10 cellular contexts compared by ENCODE assay signal in the genomic region with DNA sequence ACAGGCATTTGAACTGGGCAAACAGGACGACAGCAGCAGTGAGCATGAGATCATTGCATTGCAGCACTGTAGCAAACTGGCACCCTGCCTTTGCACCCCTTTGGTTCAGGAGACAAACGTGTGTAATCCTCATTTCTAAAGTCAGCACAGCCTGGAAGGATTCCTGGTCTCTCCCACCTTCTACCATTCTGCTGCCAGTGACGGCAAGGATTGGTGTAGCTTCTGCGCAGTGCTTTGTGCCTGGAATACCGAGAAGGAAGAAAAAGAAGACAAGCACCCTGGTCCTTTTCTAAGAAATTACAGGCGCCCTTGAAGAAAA.
DNase-seq lines count a peak whose midpoint lies in the region; ATAC-seq lines count a peak whose summit lies in the region.
"Had no signal": no experiment of that assay in that cellular context is flagged by ENCODE, and none has a peak within 500 bp of the region (broad histone marks: within the 10 kb centered on the region; RNA-seq: fewer than 3 reads in every experiment).

No MANE protein-coding gene starts in this region.

- peak; percentile 79 for DNase-seq in NCI-H2227 treated with DMSO at 0.1 percent for 48 hours (lab: John Stamatoyannopoulos, UW)
- DNase-seq in mucosa of gallbladder (ENCODE audit: low spot score), result peak; percentile 75
- DNase-seq in NCI-H748 treated with DMSO at 0.1 percent for 48 hours (lab: John Stamatoyannopoulos, UW), result no peak
- no peak for DNase-seq in HuH-7 (ENCODE audit: low spot score)
- DNase-seq in activated CD8-positive, alpha-beta memory T cell treated with anti-CD3 and anti-CD28 coated beads, Interleukin-2, amount 10 ng/mL, durations not matched to agents 7 days and 5 days, result no peak
- no peak for DNase-seq in T-helper 2 cell
- DNase-seq: Calu3 had no signal

- no peaks in the 10 kb centered on the region for H3K4me1 Mint-ChIP-seq in activated CD8-positive, alpha-beta memory T cell treated with anti-CD3 and anti-CD28 coated beads, Interleukin-2, amount 10 ng/mL, durations not matched to agents 7 days and 5 days

- H3K4me3 Mint-ChIP-seq in activated CD8-positive, alpha-beta memory T cell treated with anti-CD3 and anti-CD28 coated beads, Interleukin-2, amount 10 ng/mL, durations not matched to agents 7 days and 5 days, result no peak overlapping the region

- peaks cover 6% of the 10 kb centered on the region for H3K36me3 ChIP-seq in ACC112 (ENCODE audit: insufficient read depth, low read length)
- no peaks in the 10 kb centered on the region for H3K36me3 ChIP-seq in endocrine pancreas (ENCODE audit: control insufficient read depth, insufficient read depth, low read length)

- H3K4me3 ChIP-seq in ACC112 (ENCODE audit: low read depth, low read length) (peak overlapping the region; percentile 87), endocrine pancreas (ENCODE audit: control insufficient read depth, insufficient read depth, low read length) (peak overlapping the region; percentile 78)

- H3K9me3 Mint-ChIP-seq in activated CD8-positive, alpha-beta memory T cell treated with anti-CD3 and anti-CD28 coated beads, Interleukin-2, amount 10 ng/mL, durations not matched to agents 7 days and 5 days (ENCODE audit: low read depth), result peaks cover 12% of the 10 kb centered on the region

- H3K4me1 ChIP-seq in ACC112 (ENCODE audit: control insufficient read depth, insufficient read depth, low read length, unreplicated experiment) (peaks cover 25% of the 10 kb centered on the region), endocrine pancreas (ENCODE audit: control insufficient read depth, insufficient read depth, low read length) (peaks cover 3% of the 10 kb centered on the region)

- CTCF ChIA-PET in activated CD8-positive, alpha-beta memory T cell treated with anti-CD3 and anti-CD28 coated beads, Interleukin-2, amount 10 ng/mL, durations not matched to agents 7 days and 5 days (lab: Charles Lee), result no interaction called here

- no peak overlapping the region for H3K9ac ChIP-seq in endocrine pancreas (ENCODE audit: control insufficient read depth, insufficient read depth, low read length)

- no peaks in the 10 kb centered on the region for H3K9me3 ChIP-seq in endocrine pancreas (ENCODE audit: control insufficient read depth, low read length)

- ATAC-seq in activated CD8-positive, alpha-beta memory T cell treated with anti-CD3 and anti-CD28 coated beads, Interleukin-2, amount 10 ng/mL, durations not matched to agents 7 days and 5 days, result no peak

- peak overlapping the region; percentile 84 for H2AFZ ChIP-seq in ACC112 (ENCODE audit: low read length, unreplicated experiment)

- H3K36me3 Mint-ChIP-seq in activated CD8-positive, alpha-beta memory T cell treated with anti-CD3 and anti-CD28 coated beads, Interleukin-2, amount 10 ng/mL, durations not matched to agents 7 days and 5 days, result no peaks in the 10 kb centered on the region

- H3K27ac Mint-ChIP-seq in activated CD8-positive, alpha-beta memory T cell treated with anti-CD3 and anti-CD28 coated beads, Interleukin-2, amount 10 ng/mL, durations not matched to agents 7 days and 5 days, result no peak overlapping the region

- no peaks in the 10 kb centered on the region for H3K27me3 Mint-ChIP-seq in activated CD8-positive, alpha-beta memory T cell treated with anti-CD3 and anti-CD28 coated beads, Interleukin-2, amount 10 ng/mL, durations not matched to agents 7 days and 5 days

- H3K79me2 ChIP-seq in ACC112 (ENCODE audit: control insufficient read depth, insufficient read depth, low read length, unreplicated experiment), result peaks cover 28% of the 10 kb centered on the region

- peak overlapping the region; percentile 81 for H3K27ac ChIP-seq in ACC112 (ENCODE audit: low read depth, low read length)
- H3K27ac ChIP-seq: HL-60 had no signal

- no peaks in the 10 kb centered on the region for H3K27me3 ChIP-seq in ACC112 (ENCODE audit: insufficient read depth, low read length)
- no peaks in the 10 kb centered on the region for H3K27me3 ChIP-seq in endocrine pancreas (ENCODE audit: control insufficient read depth, insufficient read depth, low read length)

Comparison
In these comparisons a context has a peak if more than half of its experiments do, and no peak if none do; other contexts are left out.
1. DNase-seq: peak in NCI-H2227 treated with DMSO at 0.1 percent for 48 hours (single experiment) and mucosa of gallbladder (single experiment); none in NCI-H748 treated with DMSO at 0.1 percent for 48 hours (single experiment), HuH-7 (single experiment), activated CD8-positive, alpha-beta memory T cell treated with anti-CD3 and anti-CD28 coated beads, Interleukin-2, amount 10 ng/mL, durations not matched to agents 7 days and 5 days (single experiment) and T-helper 2 cell (0 of 5).